In genomic region chr10:29067628-29068027, GRCh38 we compare ENCODE assay signal across 27 cellular contexts.
DNase-seq lines count a peak whose midpoint lies in the region; ATAC-seq, FAIRE-seq and TF ChIP-seq lines count a peak whose summit lies in the region.
"Had no signal": no experiment of that assay in that cellular context is flagged by ENCODE, and none has a peak within 500 bp of the region (broad histone marks: within the 10 kb centered on the region; RNA-seq: fewer than 3 reads in every experiment).

No MANE protein-coding gene starts in this region.

- H3K79me1 ChIP-seq in mesendoderm (ENCODE audit: low read length), result no peaks in the 10 kb centered on the region

- no peaks in the 10 kb centered on the region for H3K9me3 Mint-ChIP-seq in activated CD4-positive, alpha-beta memory T cell treated with anti-CD3 and anti-CD28 coated beads for 36 hours
- H3K9me3 Mint-ChIP-seq: CD4-positive, alpha-beta memory T cell; CD8-positive, alpha-beta memory T cell had no signal

- no peak overlapping the region for H2BK5ac ChIP-seq in mesendoderm (ENCODE audit: low read length)

- peak overlapping the region; percentile 78 for H3K27ac ChIP-seq in cardiac muscle cell
- H3K27ac ChIP-seq in A549, result no peak overlapping the region; a peak in 2 of 6 replicates
- no peak overlapping the region for H3K27ac ChIP-seq in mesendoderm (ENCODE audit: low read depth, low read length)
- H3K27ac ChIP-seq in tibial artery, result no peak overlapping the region
- H3K27ac ChIP-seq: 22Rv1, BLaER1 had no signal

- no peak overlapping the region for H3K56ac ChIP-seq in mesendoderm (ENCODE audit: low read length)

- intact Hi-C loops in cardiac septum (cut with DNase I), result no loop called here
- intact Hi-C loops in activated CD4-positive, alpha-beta memory T cell treated with anti-CD3 and anti-CD28 coated beads for 36 hours (cut with micrococcal nuclease), result no loop called here
- intact Hi-C loops in tibial artery (cut with DNase I; ENCODE audit: low total_unique reads), result no loop called here

- ATAC-seq in A549, result no peak
- ATAC-seq: GM12878 had no signal

- no peak overlapping the region for H3K9ac ChIP-seq in mesendoderm (ENCODE audit: low read length)
- H3K9ac ChIP-seq: BLaER1 had no signal

- H3K4me3 ChIP-seq in cardiac muscle cell, result no peak overlapping the region
- no peak overlapping the region for H3K4me3 ChIP-seq in A549
- no peak overlapping the region for H3K4me3 ChIP-seq in mesendoderm (ENCODE audit: low read length)
- H3K4me3 ChIP-seq in tibial artery, result no peak overlapping the region
- H3K4me3 ChIP-seq: BLaER1, GM12878 had no signal

- H4K8ac ChIP-seq in mesendoderm (ENCODE audit: low read depth, low read length), result no peak overlapping the region

- POLR2A ChIA-PET in A549 (lab: Yijun Ruan, JAX), result no interaction called here
- POLR2A ChIA-PET in activated CD4-positive, alpha-beta memory T cell treated with anti-CD3 and anti-CD28 coated beads for 36 hours (lab: Charles Lee), result no interaction called here

- no peak overlapping the region; the same call in 2 of the 3 replicates for H3K4me2 ChIP-seq in A549
- no peak overlapping the region for H3K4me2 ChIP-seq in mesendoderm (ENCODE audit: low read length)
- H3K4me2 ChIP-seq: BLaER1 had no signal

- DNase-seq in cardiac muscle cell (ENCODE audit: low read depth in 1 of 2, low spot score in 1 of 2) (no peak), cardiac septum (ENCODE audit: low spot score) (no peak), A549 (ENCODE audit: low read depth in 1 of 2, low spot score in 1 of 2) (no peak), D721Med (ENCODE audit: insufficient read length, low spot score) (no peak), mesendoderm (no peak), globus pallidus (ENCODE audit: low spot score) (no peak), tibial artery (no peak)
- DNase-seq in activated CD4-positive, alpha-beta memory T cell treated with anti-CD3 and anti-CD28 coated beads for 36 hours, result no peak
- DNase-seq: ACHN; BE2C; C1 segment of cervical spinal cord; CD4-positive, alpha-beta memory T cell; CD4-positive, CD25-positive, alpha-beta regulatory T cell; CD8-positive, alpha-beta memory T cell; COR-L47; DMS 273 treated with DMSO at 0.1 percent for 48 hours; DMS153; DMS53; DMS79; DND-41; GDM1 had no signal

- H3K4me1 ChIP-seq in cardiac muscle cell (ENCODE audit: low read depth) (peaks cover 45% of the 10 kb centered on the region), A549 (peaks cover 58% of the 10 kb centered on the region), mesendoderm (ENCODE audit: control insufficient read depth, low read depth, low read length) (peaks cover 7% of the 10 kb centered on the region), tibial artery (no peaks in the 10 kb centered on the region)
- H3K4me1 ChIP-seq: BE2C, BLaER1 had no signal

- H2AK5ac ChIP-seq in mesendoderm (ENCODE audit: low read length), result no peak overlapping the region

- no peak overlapping the region for H3K4me3 Mint-ChIP-seq in activated CD4-positive, alpha-beta memory T cell treated with anti-CD3 and anti-CD28 coated beads for 36 hours
- H3K4me3 Mint-ChIP-seq: CD14-positive monocyte; CD4-positive, alpha-beta memory T cell; CD4-positive, CD25-positive, alpha-beta regulatory T cell; CD8-positive, alpha-beta memory T cell had no signal

- H3K23ac ChIP-seq in mesendoderm (ENCODE audit: low read length), result no peak overlapping the region

- H3K18ac ChIP-seq in mesendoderm (ENCODE audit: low read length), result no peak overlapping the region

- H4K5ac ChIP-seq in mesendoderm (ENCODE audit: low read length), result no peak overlapping the region

- TF ChIP-seq CTCF in cardiac muscle cell (IDR thresholded peaks at IDR 0.05; ENCODE audit: low read depth, low read length), result no peak
- TF ChIP-seq CTCF in A549 (IDR thresholded peaks at IDR 0.05), result no peak
- no peak for TF ChIP-seq CTCF in D721Med (IDR thresholded peaks at IDR 0.05; ENCODE audit: insufficient read depth, missing control alignments)
- no peak for TF ChIP-seq CTCF in tibial artery (IDR thresholded peaks at IDR 0.05)

- H3K27ac Mint-ChIP-seq in activated CD4-positive, alpha-beta memory T cell treated with anti-CD3 and anti-CD28 coated beads for 36 hours, result no peak overlapping the region
- H3K27ac Mint-ChIP-seq: CD14-positive monocyte; CD4-positive, alpha-beta memory T cell; CD4-positive, CD25-positive, alpha-beta regulatory T cell; CD8-positive, alpha-beta memory T cell had no signal

- WGBS in A549 (ENCODE audit: missing lambda C conversion rate), result 95% methylated on average over 3 of the region's 3 CpGs
- no CpG with 5 or more reads among the region's 3 CpGs for WGBS in mesendoderm (ENCODE audit: extremely low coverage, insufficient coverage, low lambda C conversion rate)

- peak overlapping the region; percentile 65 for H2BK15ac ChIP-seq in mesendoderm (replicated peaks; ENCODE audit: low read depth)

- no peak for TF ChIP-seq POLR2A in A549 (IDR thresholded peaks at IDR 0.05; ENCODE audit: low read length)

- H3K79me2 ChIP-seq in mesendoderm (ENCODE audit: control insufficient read depth, insufficient read depth, low read length), result no peaks in the 10 kb centered on the region

- no peak overlapping the region for H3K4ac ChIP-seq in mesendoderm (ENCODE audit: low read depth, low read length)

- H3K27me3 ChIP-seq in cardiac muscle cell (no peaks in the 10 kb centered on the region), mesendoderm (ENCODE audit: insufficient read depth, low read length, poor library complexity) (no peaks in the 10 kb centered on the region), tibial artery (no peaks in the 10 kb centered on the region)
- H3K27me3 ChIP-seq: BE2C, BLaER1 had no signal

- H3K36me3 Mint-ChIP-seq in activated CD4-positive, alpha-beta memory T cell treated with anti-CD3 and anti-CD28 coated beads for 36 hours, result no peaks in the 10 kb centered on the region
- H3K36me3 Mint-ChIP-seq: CD14-positive monocyte; CD4-positive, alpha-beta memory T cell; CD4-positive, CD25-positive, alpha-beta regulatory T cell; CD8-positive, alpha-beta memory T cell had no signal

- no peaks in the 10 kb centered on the region for H3K36me3 ChIP-seq in cardiac muscle cell
- H3K36me3 ChIP-seq in mesendoderm (ENCODE audit: control insufficient read depth, insufficient read depth, low read length), result no peaks in the 10 kb centered on the region
- H3K36me3 ChIP-seq in tibial artery, result no peaks in the 10 kb centered on the region
- H3K36me3 ChIP-seq: BE2C, BLaER1 had no signal

- CTCF ChIA-PET in A549 (lab: Yijun Ruan, JAX), result interaction anchor here (1.4 kb wide), 1 partner anchor 76 kb away, joined by 3 read pairs; no protein-coding TSS in a partner anchor
- CTCF ChIA-PET in activated CD4-positive, alpha-beta memory T cell treated with anti-CD3 and anti-CD28 coated beads for 36 hours (lab: Charles Lee), result interaction anchor here (0.5 kb wide), 1 partner anchor 333 kb away, joined by 3 read pairs; no protein-coding TSS in a partner anchor

- H2BK120ac ChIP-seq in mesendoderm (ENCODE audit: low read depth, low read length), result no peak overlapping the region

- no peak for TF ChIP-seq RAD21 in A549 (conservative IDR thresholded peaks at IDR 0.05 in 1 of 2, IDR thresholded peaks at IDR 0.05 in 1 of 2)

- H3K27me3 Mint-ChIP-seq in activated CD4-positive, alpha-beta memory T cell treated with anti-CD3 and anti-CD28 coated beads for 36 hours, result peaks cover 3% of the 10 kb centered on the region
- H3K27me3 Mint-ChIP-seq: CD4-positive, CD25-positive, alpha-beta regulatory T cell had no signal

- no peaks in the 10 kb centered on the region for H3K4me1 Mint-ChIP-seq in activated CD4-positive, alpha-beta memory T cell treated with anti-CD3 and anti-CD28 coated beads for 36 hours (ENCODE audit: low read depth)
- H3K4me1 Mint-ChIP-seq: CD14-positive monocyte; CD4-positive, alpha-beta memory T cell; CD4-positive, CD25-positive, alpha-beta regulatory T cell; CD8-positive, alpha-beta memory T cell had no signal

- no peak for FAIRE-seq in A549 (lab: Jason Lieb, UNC)
- peak; percentile 38 for FAIRE-seq in D721Med (lab: Jason Lieb, UNC)
- FAIRE-seq: GM12878, GM12892, GM18507 had no signal

- no peak for TF ChIP-seq EP300 in A549 (IDR thresholded peaks at IDR 0.05)

- H3K9me3 ChIP-seq in cardiac muscle cell (ENCODE audit: low read depth) (no peaks in the 10 kb centered on the region), A549 (no peaks in the 10 kb centered on the region), tibial artery (no peaks in the 10 kb centered on the region)
- H3K9me3 ChIP-seq: BE2C, BLaER1 had no signal

TF ChIP-seq in A549, 52 proteins besides CTCF, POLR2A, EP300 and RAD21:
- peak; percentile 38; the same call in 1 of the 2 replicates for TF ChIP-seq KDM1A (IDR thresholded peaks at IDR 0.05; ENCODE audit: low read depth)
- no peak for TF ChIP-seq ZSCAN20 (CRISPR knock-in tag; IDR thresholded peaks at IDR 0.05)
